Comparison of ENCODE assay signal across 24 cellular contexts in the genomic region with DNA sequence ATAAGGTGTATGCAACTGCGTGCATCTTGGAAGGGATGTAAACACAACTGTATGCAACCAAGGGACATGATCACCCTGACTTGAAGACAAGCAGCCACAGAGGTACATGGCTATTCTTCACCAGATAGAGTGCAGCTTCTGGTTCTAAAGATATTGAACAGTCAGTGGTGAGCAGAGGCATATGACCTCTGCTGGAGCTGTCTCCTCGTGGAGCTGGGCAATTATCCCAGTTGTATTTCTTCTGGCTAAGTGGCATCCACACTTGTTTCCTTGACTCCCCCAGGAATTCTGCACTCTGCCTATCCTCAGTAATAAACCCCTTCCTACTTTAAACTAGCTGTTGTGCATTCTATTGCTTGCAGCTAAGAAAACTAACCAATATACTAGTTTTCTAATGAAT.
"Had no signal": no experiment of that assay in that cellular context is flagged by ENCODE, and none has a peak within 500 bp of the region (broad histone marks: within the 10 kb centered on the region; RNA-seq: fewer than 3 reads in every experiment).

No MANE protein-coding gene starts in this region.

- H3K36me3 ChIP-seq: cardiac muscle cell, esophagus muscularis mucosa, neutrophil, pancreas, prostate gland, right atrium auricular region, stomach, thyroid gland had no signal

- DNase-seq: dermis blood vessel endothelial cell; effector memory CD4-positive, alpha-beta T cell; foreskin melanocyte; natural killer cell; pancreas; stimulated activated CD4-positive, alpha-beta T cell treated with anti-CD3 and anti-CD28 coated beads, Interleukin-12 subunit alpha, Interleukin-12 subunit beta, amount 100 ng/mL, for 4 hours; stimulated activated CD4-positive, alpha-beta T cell treated with anti-CD3 and anti-CD28 coated beads, Interleukin-1b, Interleukin-23, amount 100 ng/mL, for 48 hours; stimulated activated CD4-positive, alpha-beta T cell treated with anti-CD3 and anti-CD28 coated beads, Interleukin-4, amount 100 ng/mL, for 1 hour; stimulated activated CD8-positive, alpha-beta memory T cell treated with anti-CD3 and anti-CD28 coated beads, Interleukin-4, amount 100 ng/mL, for 48 hours; stimulated activated naive CD4-positive, alpha-beta T cell treated with Interleukin-2 at 50 U/mL for 16 hours; stomach; thyroid gland; trophoblast cell had no signal

- H3K36me3 Mint-ChIP-seq: natural killer cell had no signal

- H3K4me2 ChIP-seq: smooth muscle cell had no signal

- ATAC-seq: natural killer cell, pancreas, sciatic nerve had no signal

- H3K4me3 Mint-ChIP-seq: natural killer cell had no signal

- H3K27me3 ChIP-seq: cardiac muscle cell, esophagus muscularis mucosa, neutrophil, pancreas, right atrium auricular region, stomach, thyroid gland had no signal

- H3K4me1 Mint-ChIP-seq: natural killer cell had no signal

- H3K27ac ChIP-seq: cardiac muscle cell, coronary artery, esophagus muscularis mucosa, neutrophil, pancreas, prostate gland, right atrium auricular region, stomach, thyroid gland had no signal

- H3K27ac Mint-ChIP-seq: natural killer cell had no signal

- H3K9me3 ChIP-seq: esophagus muscularis mucosa, neutrophil, pancreas, prostate gland, right atrium auricular region, stomach, thyroid gland had no signal

- H3K4me1 ChIP-seq: esophagus muscularis mucosa, pancreas, prostate gland, right atrium auricular region, thyroid gland had no signal

- FAIRE-seq: endothelial cell of umbilical vein, keratinocyte had no signal

- H3K4me3 ChIP-seq: cardiac muscle cell, coronary artery, esophagus muscularis mucosa, lung, pancreas, prostate gland, right atrium auricular region, smooth muscle cell, stomach, thyroid gland had no signal
